In the genomic region with DNA sequence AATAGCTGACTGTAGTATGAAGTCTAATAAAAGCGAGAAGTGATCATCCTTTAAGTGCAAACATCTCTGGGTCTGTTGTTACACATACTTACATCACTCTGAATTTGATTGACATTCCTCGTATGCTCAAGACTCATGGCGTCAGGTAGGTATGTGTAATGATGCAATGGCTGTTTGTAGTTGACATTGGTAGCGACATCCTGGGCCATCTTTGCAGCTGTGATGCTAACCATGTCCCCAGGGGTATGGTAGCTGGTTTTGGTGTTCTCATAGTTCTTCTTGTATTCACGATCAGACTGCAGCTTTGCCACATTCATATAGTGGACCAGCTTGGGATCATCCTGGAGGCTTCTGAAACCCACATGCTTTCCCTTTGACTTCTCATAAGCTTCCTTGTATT, we compare ENCODE assay signal across 1 cellular context.
A peak's percentile ranks its signal among the peaks of the same experiment; 100 is the strongest.
TF ChIP-seq lines count a peak whose summit lies in the region.

No MANE protein-coding gene starts in this region.

TF ChIP-seq in K562, 482 proteins besides CTCF, POLR2A, EP300 and RAD21 (continued from another document and continues in another):
- no peak for TF ChIP-seq NCOA4 (IDR thresholded peaks at IDR 0.05; ENCODE audit: partially characterized antibody)
- TF ChIP-seq, protein P1, sequence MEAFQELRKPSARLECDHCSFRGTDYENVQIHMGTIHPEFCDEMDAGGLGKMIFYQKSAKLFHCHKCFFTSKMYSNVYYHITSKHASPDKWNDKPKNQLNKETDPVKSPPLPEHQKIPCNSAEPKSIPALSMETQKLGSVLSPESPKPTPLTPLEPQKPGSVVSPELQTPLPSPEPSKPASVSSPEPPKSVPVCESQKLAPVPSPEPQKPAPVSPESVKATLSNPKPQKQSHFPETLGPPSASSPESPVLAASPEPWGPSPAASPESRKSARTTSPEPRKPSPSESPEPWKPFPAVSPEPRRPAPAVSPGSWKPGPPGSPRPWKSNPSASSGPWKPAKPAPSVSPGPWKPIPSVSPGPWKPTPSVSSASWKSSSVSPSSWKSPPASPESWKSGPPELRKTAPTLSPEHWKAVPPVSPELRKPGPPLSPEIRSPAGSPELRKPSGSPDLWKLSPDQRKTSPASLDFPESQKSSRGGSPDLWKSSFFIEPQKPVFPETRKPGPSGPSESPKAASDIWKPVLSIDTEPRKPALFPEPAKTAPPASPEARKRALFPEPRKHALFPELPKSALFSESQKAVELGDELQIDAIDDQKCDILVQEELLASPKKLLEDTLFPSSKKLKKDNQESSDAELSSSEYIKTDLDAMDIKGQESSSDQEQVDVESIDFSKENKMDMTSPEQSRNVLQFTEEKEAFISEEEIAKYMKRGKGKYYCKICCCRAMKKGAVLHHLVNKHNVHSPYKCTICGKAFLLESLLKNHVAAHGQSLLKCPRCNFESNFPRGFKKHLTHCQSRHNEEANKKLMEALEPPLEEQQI (IDR thresholded peaks at IDR 0.05), result no peak
- TF ChIP-seq MECOM (CRISPR knock-in tag; IDR thresholded peaks at IDR 0.05), result peak; percentile 58; the same call in 1 of the 2 replicates
- TF ChIP-seq SP1 (CRISPR knock-in tag; IDR thresholded peaks at IDR 0.05), result no peak
- TF ChIP-seq, protein P2, sequence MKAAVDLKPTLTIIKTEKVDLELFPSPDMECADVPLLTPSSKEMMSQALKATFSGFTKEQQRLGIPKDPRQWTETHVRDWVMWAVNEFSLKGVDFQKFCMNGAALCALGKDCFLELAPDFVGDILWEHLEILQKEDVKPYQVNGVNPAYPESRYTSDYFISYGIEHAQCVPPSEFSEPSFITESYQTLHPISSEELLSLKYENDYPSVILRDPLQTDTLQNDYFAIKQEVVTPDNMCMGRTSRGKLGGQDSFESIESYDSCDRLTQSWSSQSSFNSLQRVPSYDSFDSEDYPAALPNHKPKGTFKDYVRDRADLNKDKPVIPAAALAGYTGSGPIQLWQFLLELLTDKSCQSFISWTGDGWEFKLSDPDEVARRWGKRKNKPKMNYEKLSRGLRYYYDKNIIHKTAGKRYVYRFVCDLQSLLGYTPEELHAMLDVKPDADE (conservative IDR thresholded peaks at IDR 0.05; ENCODE audit: control insufficient read depth, low read depth, low read length), result no peak
- TF ChIP-seq CXXC5 (CRISPR knock-in tag; IDR thresholded peaks at IDR 0.05), result peak; percentile 91
- no peak for TF ChIP-seq ZNF347 (CRISPR knock-in tag; IDR thresholded peaks at IDR 0.05; ENCODE audit: low read depth)
- TF ChIP-seq RBM15 (IDR thresholded peaks at IDR 0.05; ENCODE audit: insufficient read depth, low read length), result no peak
- TF ChIP-seq MCM2 (IDR thresholded peaks at IDR 0.05; ENCODE audit: low read depth), result no peak
- no peak for TF ChIP-seq KDM5B (IDR thresholded peaks at IDR 0.05; ENCODE audit: insufficient replicate concordance, low read depth, low read length)
- no peak for TF ChIP-seq MAFK (IDR thresholded peaks at IDR 0.05; ENCODE audit: low read length)
- TF ChIP-seq NONO (IDR thresholded peaks at IDR 0.05; ENCODE audit: low read depth in 2 of 2, low read length in 1 of 2), result no peak
- TF ChIP-seq RB1 (IDR thresholded peaks at IDR 0.05; ENCODE audit: low read depth), result no peak
- peak; percentile 19 for TF ChIP-seq TAF9B (IDR thresholded peaks at IDR 0.05; ENCODE audit: partially characterized antibody)
- TF ChIP-seq L3MBTL2 (IDR thresholded peaks at IDR 0.05), result peak; percentile 62
- TF ChIP-seq ZFP36 (IDR thresholded peaks at IDR 0.05; ENCODE audit: low read depth, low read length, partially characterized antibody), result no peak
- no peak for TF ChIP-seq XRCC3 (IDR thresholded peaks at IDR 0.05)
- TF ChIP-seq PHF8 (IDR thresholded peaks at IDR 0.05; ENCODE audit: borderline replicate concordance, low read length), result no peak
- no peak for TF ChIP-seq NR4A1 (CRISPR knock-in tag; IDR thresholded peaks at IDR 0.05)
- 0 out of 2 replicates have a peak, but pooled peaks have one; percentile 51 for TF ChIP-seq NR4A1 (tag; IDR thresholded peaks at IDR 0.05)
- no peak for TF ChIP-seq ADNP (tag; IDR thresholded peaks at IDR 0.05)
- TF ChIP-seq ZEB2 (IDR thresholded peaks at IDR 0.05), result peak; percentile 74
- no peak for TF ChIP-seq RCOR1 (IDR thresholded peaks at IDR 0.05; ENCODE audit: borderline replicate concordance in 1 of 2, low read depth in 2 of 2, low read length in 2 of 2)
- no peak for TF ChIP-seq NR2C2 (CRISPR knock-in tag; IDR thresholded peaks at IDR 0.05)
- peak; percentile 50; the same call in 1 of the 2 replicates for TF ChIP-seq NR2C2 (tag; IDR thresholded peaks at IDR 0.05)
- no peak for TF ChIP-seq MED1 (CRISPR knock-in tag; IDR thresholded peaks at IDR 0.05; ENCODE audit: borderline replicate concordance)
- no peak for TF ChIP-seq TEAD2 (tag; IDR thresholded peaks at IDR 0.05)
- TF ChIP-seq SIX5 (IDR thresholded peaks at IDR 0.05; ENCODE audit: borderline replicate concordance in 1 of 2, insufficient read depth in 1 of 2, low read depth in 1 of 2, low read length in 2 of 2), result no peak
- TF ChIP-seq MAFG (tag; conservative IDR thresholded peaks at IDR 0.05), result no peak
- TF ChIP-seq, protein P3, sequence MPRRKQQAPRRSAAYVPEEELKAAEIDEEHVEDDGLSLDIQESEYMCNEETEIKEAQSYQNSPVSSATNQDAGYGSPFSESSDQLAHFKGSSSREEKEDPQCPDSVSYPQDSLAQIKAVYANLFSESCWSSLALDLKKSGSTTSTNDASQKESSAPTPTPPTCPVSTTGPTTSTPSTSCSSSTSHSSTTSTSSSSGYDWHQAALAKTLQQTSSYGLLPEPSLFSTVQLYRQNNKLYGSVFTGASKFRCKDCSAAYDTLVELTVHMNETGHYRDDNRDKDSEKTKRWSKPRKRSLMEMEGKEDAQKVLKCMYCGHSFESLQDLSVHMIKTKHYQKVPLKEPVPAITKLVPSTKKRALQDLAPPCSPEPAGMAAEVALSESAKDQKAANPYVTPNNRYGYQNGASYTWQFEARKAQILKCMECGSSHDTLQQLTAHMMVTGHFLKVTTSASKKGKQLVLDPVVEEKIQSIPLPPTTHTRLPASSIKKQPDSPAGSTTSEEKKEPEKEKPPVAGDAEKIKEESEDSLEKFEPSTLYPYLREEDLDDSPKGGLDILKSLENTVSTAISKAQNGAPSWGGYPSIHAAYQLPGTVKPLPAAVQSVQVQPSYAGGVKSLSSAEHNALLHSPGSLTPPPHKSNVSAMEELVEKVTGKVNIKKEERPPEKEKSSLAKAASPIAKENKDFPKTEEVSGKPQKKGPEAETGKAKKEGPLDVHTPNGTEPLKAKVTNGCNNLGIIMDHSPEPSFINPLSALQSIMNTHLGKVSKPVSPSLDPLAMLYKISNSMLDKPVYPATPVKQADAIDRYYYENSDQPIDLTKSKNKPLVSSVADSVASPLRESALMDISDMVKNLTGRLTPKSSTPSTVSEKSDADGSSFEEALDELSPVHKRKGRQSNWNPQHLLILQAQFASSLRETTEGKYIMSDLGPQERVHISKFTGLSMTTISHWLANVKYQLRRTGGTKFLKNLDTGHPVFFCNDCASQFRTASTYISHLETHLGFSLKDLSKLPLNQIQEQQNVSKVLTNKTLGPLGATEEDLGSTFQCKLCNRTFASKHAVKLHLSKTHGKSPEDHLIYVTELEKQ (CRISPR knock-in tag; IDR thresholded peaks at IDR 0.05), result 0 out of 2 replicates have a peak, but pooled peaks have one; percentile 20
- TF ChIP-seq, protein P4, sequence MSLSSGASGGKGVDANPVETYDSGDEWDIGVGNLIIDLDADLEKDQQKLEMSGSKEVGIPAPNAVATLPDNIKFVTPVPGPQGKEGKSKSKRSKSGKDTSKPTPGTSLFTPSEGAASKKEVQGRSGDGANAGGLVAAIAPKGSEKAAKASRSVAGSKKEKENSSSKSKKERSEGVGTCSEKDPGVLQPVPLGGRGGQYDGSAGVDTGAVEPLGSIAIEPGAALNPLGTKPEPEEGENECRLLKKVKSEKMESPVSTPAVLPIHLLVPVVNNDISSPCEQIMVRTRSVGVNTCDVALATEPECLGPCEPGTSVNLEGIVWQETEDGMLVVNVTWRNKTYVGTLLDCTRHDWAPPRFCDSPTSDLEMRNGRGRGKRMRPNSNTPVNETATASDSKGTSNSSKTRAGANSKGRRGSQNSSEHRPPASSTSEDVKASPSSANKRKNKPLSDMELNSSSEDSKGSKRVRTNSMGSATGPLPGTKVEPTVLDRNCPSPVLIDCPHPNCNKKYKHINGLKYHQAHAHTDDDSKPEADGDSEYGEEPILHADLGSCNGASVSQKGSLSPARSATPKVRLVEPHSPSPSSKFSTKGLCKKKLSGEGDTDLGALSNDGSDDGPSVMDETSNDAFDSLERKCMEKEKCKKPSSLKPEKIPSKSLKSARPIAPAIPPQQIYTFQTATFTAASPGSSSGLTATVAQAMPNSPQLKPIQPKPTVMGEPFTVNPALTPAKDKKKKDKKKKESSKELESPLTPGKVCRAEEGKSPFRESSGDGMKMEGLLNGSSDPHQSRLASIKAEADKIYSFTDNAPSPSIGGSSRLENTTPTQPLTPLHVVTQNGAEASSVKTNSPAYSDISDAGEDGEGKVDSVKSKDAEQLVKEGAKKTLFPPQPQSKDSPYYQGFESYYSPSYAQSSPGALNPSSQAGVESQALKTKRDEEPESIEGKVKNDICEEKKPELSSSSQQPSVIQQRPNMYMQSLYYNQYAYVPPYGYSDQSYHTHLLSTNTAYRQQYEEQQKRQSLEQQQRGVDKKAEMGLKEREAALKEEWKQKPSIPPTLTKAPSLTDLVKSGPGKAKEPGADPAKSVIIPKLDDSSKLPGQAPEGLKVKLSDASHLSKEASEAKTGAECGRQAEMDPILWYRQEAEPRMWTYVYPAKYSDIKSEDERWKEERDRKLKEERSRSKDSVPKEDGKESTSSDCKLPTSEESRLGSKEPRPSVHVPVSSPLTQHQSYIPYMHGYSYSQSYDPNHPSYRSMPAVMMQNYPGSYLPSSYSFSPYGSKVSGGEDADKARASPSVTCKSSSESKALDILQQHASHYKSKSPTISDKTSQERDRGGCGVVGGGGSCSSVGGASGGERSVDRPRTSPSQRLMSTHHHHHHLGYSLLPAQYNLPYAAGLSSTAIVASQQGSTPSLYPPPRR (CRISPR knock-in tag; IDR thresholded peaks at IDR 0.05; ENCODE audit: borderline replicate concordance), result no peak
- no peak for TF ChIP-seq CBX3 (IDR thresholded peaks at IDR 0.05; ENCODE audit: borderline replicate concordance in 1 of 2, low read length in 2 of 2)
- no peak for TF ChIP-seq TRIM28 (IDR thresholded peaks at IDR 0.05)
- no peak for TF ChIP-seq NFE2 (IDR thresholded peaks at IDR 0.05; ENCODE audit: low read depth)
- TF ChIP-seq, protein P5, sequence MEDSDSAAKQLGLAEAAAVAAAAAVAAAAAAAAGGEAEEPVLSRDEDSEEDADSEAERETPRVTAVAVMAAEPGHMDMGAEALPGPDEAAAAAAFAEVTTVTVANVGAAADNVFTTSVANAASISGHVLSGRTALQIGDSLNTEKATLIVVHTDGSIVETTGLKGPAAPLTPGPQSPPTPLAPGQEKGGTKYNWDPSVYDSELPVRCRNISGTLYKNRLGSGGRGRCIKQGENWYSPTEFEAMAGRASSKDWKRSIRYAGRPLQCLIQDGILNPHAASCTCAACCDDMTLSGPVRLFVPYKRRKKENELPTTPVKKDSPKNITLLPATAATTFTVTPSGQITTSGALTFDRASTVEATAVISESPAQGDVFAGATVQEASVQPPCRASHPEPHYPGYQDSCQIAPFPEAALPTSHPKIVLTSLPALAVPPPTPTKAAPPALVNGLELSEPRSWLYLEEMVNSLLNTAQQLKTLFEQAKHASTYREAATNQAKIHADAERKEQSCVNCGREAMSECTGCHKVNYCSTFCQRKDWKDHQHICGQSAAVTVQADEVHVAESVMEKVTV (CRISPR knock-in tag; IDR thresholded peaks at IDR 0.05), result no peak
- no peak for TF ChIP-seq SIN3A (IDR thresholded peaks at IDR 0.05; ENCODE audit: borderline replicate concordance in 2 of 2, control insufficient read depth in 1 of 2, low read depth in 2 of 2, low read length in 2 of 2)
- TF ChIP-seq, protein P6, sequence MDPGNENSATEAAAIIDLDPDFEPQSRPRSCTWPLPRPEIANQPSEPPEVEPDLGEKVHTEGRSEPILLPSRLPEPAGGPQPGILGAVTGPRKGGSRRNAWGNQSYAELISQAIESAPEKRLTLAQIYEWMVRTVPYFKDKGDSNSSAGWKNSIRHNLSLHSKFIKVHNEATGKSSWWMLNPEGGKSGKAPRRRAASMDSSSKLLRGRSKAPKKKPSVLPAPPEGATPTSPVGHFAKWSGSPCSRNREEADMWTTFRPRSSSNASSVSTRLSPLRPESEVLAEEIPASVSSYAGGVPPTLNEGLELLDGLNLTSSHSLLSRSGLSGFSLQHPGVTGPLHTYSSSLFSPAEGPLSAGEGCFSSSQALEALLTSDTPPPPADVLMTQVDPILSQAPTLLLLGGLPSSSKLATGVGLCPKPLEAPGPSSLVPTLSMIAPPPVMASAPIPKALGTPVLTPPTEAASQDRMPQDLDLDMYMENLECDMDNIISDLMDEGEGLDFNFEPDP (CRISPR knock-in tag; IDR thresholded peaks at IDR 0.05), result no peak
- no peak for TF ChIP-seq MCM3 (IDR thresholded peaks at IDR 0.05)
- TF ChIP-seq LARP7 (IDR thresholded peaks at IDR 0.05), result no peak
- peak; percentile 97 for TF ChIP-seq ZNF175 (CRISPR knock-in tag; IDR thresholded peaks at IDR 0.05; ENCODE audit: low read depth)
- TF ChIP-seq, protein P7, sequence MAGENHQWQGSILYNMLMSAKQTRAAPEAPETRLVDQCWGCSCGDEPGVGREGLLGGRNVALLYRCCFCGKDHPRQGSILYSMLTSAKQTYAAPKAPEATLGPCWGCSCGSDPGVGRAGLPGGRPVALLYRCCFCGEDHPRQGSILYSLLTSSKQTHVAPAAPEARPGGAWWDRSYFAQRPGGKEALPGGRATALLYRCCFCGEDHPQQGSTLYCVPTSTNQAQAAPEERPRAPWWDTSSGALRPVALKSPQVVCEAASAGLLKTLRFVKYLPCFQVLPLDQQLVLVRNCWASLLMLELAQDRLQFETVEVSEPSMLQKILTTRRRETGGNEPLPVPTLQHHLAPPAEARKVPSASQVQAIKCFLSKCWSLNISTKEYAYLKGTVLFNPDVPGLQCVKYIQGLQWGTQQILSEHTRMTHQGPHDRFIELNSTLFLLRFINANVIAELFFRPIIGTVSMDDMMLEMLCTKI (IDR thresholded peaks at IDR 0.05; ENCODE audit: partially characterized antibody), result no peak
- TF ChIP-seq HSF4 (CRISPR knock-in tag; IDR thresholded peaks at IDR 0.05; ENCODE audit: borderline replicate concordance), result peak; percentile 84; the same call in 1 of the 2 replicates
- peak; percentile 97 for TF ChIP-seq ZNF584 (CRISPR knock-in tag; IDR thresholded peaks at IDR 0.05; ENCODE audit: low read depth)
- no peak for TF ChIP-seq RBM39 (optimal IDR thresholded peaks at IDR 0.05; ENCODE audit: low read depth, low read length)
- TF ChIP-seq, protein P8, sequence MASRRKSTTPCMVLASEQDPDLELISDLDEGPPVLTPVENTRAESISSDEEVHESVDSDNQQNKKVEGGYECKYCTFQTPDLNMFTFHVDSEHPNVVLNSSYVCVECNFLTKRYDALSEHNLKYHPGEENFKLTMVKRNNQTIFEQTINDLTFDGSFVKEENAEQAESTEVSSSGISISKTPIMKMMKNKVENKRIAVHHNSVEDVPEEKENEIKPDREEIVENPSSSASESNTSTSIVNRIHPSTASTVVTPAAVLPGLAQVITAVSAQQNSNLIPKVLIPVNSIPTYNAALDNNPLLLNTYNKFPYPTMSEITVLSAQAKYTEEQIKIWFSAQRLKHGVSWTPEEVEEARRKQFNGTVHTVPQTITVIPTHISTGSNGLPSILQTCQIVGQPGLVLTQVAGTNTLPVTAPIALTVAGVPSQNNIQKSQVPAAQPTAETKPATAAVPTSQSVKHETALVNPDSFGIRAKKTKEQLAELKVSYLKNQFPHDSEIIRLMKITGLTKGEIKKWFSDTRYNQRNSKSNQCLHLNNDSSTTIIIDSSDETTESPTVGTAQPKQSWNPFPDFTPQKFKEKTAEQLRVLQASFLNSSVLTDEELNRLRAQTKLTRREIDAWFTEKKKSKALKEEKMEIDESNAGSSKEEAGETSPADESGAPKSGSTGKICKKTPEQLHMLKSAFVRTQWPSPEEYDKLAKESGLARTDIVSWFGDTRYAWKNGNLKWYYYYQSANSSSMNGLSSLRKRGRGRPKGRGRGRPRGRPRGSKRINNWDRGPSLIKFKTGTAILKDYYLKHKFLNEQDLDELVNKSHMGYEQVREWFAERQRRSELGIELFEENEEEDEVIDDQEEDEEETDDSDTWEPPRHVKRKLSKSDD (conservative IDR thresholded peaks at IDR 0.05; ENCODE audit: low read length), result no peak
- peak; percentile 85; the same call in 1 of the 2 replicates for TF ChIP-seq SMAD3 (CRISPR knock-in tag; conservative IDR thresholded peaks at IDR 0.05)
